8 cellular contexts compared by ENCODE assay signal in genomic region chr13:42039457-42039945, GRCh38. TPM values are rescaled to one million over a fixed set of nuclear protein-coding genes. Genes with fewer than 3 reads are reported as not detected.
DNase-seq lines count a peak whose midpoint lies in the region; ATAC-seq and TF ChIP-seq lines count a peak whose summit lies in the region.

No MANE protein-coding gene starts in this region.

- H3K36me3 Mint-ChIP-seq in dendritic cell treated with granulocyte-macrophage colony-stimulating factor and Interleukin-4, amounts not matched to agents 40 ng/mL and 50 ng/mL, for 4 days (ENCODE audit: low read depth): peaks cover 12% of the 10 kb centered on the region

- peaks cover 16% of the 10 kb centered on the region for H3K9me3 Mint-ChIP-seq in dendritic cell treated with granulocyte-macrophage colony-stimulating factor and Interleukin-4, amounts not matched to agents 40 ng/mL and 50 ng/mL, for 4 days

- H3K4me1 Mint-ChIP-seq in dendritic cell treated with granulocyte-macrophage colony-stimulating factor and Interleukin-4, amounts not matched to agents 40 ng/mL and 50 ng/mL, for 4 days (ENCODE audit: low read depth): peaks cover 23% of the 10 kb centered on the region

- no peak for TF ChIP-seq CTCF in AG04450 (IDR thresholded peaks at IDR 0.05; ENCODE audit: low read depth, low read length)

- H3K4me3 ChIP-seq in AG04450 (ENCODE audit: low read depth, low read length): peak overlapping the region; percentile 66

- peaks cover 3% of the 10 kb centered on the region for H3K9me3 ChIP-seq in AG04450 (ENCODE audit: control insufficient read depth, insufficient read depth, low read length)

- CTCF ChIA-PET in AG04450 (lab: Charles Lee): no interaction called here

- DNase-seq in AG04450 (ENCODE audit: low read depth, low spot score) (no peak), GM19240 (ENCODE audit: insufficient read length, low spot score) (peak; percentile 5), NCI-H2227 (lab: John Stamatoyannopoulos, UW; ENCODE audit: unreplicated experiment) (peak; percentile 49), midbrain (lab: John Stamatoyannopoulos, UW) (peak; percentile 51), HPDE6-E6E7 (ENCODE audit: extremely low spot score) (no peak), DMS153 treated with DMSO at 0.1 percent for 48 hours (lab: John Stamatoyannopoulos, UW; ENCODE audit: unreplicated experiment) (no peak)

- H3K27me3 Mint-ChIP-seq in dendritic cell treated with granulocyte-macrophage colony-stimulating factor and Interleukin-4, amounts not matched to agents 40 ng/mL and 50 ng/mL, for 4 days: peaks cover 40% of the 10 kb centered on the region

- intact Hi-C loops in dendritic cell treated with granulocyte-macrophage colony-stimulating factor and Interleukin-4, amounts not matched to agents 40 ng/mL and 50 ng/mL, for 4 days (cut with micrococcal nuclease): no loop called here

- POLR2A ChIA-PET in AG04450 (lab: Yijun Ruan, JAX): interaction anchor here (0.9 to 1.1 kb wide), 2 partner anchors 77 to 79 kb away, joined by 4 to 5 read pairs; partner anchors contain the start of gene VWA8

- peak overlapping the region; percentile 92 for H3K4me3 Mint-ChIP-seq in dendritic cell treated with granulocyte-macrophage colony-stimulating factor and Interleukin-4, amounts not matched to agents 40 ng/mL and 50 ng/mL, for 4 days

- no peak for ATAC-seq in GM18868 (IDR thresholded peaks at IDR 0.05; ENCODE audit: unreplicated experiment)

- H3K27ac ChIP-seq in AG04450 (ENCODE audit: low read depth, low read length): peak overlapping the region; percentile 83

- peak overlapping the region; percentile 76 for H3K27ac Mint-ChIP-seq in dendritic cell treated with granulocyte-macrophage colony-stimulating factor and Interleukin-4, amounts not matched to agents 40 ng/mL and 50 ng/mL, for 4 days

- no peaks in the 10 kb centered on the region for H3K27me3 ChIP-seq in AG04450 (ENCODE audit: control insufficient read depth, insufficient read depth, low read length)

RNA-seq across cellular contexts. Expression of gene DGKH, which starts 8.9 kb away (rescaled TPM):
- 3.3 and 4.3 TPM in 2 replicates for polyA plus RNA-seq in AG04450 (2011; rRNA removed)
- 16.9 and 18.6 TPM in 2 replicates for polyA minus RNA-seq in AG04450 (2011; rRNA and poly(A)+ RNA removed)

Comparison
In these comparisons a context has a peak if more than half of its experiments do, and no peak if none do; other contexts are left out.
1. DNase-seq: peak in GM19240 (single experiment), NCI-H2227 (single experiment) and midbrain (single experiment); none in AG04450 (single experiment), HPDE6-E6E7 (single experiment) and DMS153 treated with DMSO at 0.1 percent for 48 hours (single experiment).